In the genomic region with DNA sequence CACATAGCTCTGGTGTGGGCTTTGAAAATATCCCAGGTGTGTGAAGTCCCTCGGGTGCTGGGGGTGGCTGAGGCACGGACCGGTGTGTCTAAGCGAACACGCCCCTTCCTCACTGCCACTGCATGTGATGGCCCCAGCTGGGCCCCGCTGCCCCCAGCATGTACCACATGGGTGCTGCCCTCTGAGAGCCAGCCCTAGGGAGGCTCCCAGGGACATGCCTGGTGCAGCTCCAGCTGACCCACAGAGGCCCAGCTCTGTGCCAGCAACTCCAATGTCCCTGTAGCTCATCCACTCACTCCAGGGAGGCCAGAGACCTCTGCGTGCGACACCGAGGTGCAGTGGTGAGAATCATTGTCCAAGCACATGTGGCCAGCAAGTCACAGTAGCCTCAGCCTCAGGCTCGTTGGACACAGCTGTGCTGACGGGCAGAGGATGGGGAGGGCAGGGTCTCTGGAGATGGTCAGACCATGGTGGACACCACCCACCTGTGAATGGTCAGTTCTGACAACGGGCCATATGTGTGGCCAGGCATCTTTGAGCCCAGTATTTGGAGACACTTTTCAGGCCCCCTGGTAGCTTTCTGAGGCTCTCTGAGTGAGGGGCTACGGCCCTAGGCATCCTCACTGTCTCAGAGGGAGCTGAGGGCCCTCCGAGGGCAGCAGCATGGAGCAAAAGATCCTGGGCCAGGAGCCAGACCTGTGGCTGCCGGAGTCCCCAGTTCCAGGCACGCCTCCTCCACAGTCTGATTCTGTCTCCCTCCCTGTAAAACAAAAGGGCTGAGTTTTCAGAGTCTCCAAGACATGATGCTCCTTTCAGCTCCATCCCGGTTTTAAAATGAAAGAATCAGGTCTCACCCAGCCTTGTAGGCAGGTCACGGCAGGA, we compare ENCODE assay signal across 1 cellular context.
TF ChIP-seq lines count a peak whose summit lies in the region.

No MANE protein-coding gene starts in this region.

TF ChIP-seq in SK-N-SH, 30 proteins besides CTCF, POLR2A, EP300 and RAD21:
- no peak for TF ChIP-seq CHD2 (IDR thresholded peaks at IDR 0.05; ENCODE audit: low read length, partially characterized antibody)
- no peak for TF ChIP-seq RXRA (IDR thresholded peaks at IDR 0.05; ENCODE audit: borderline replicate concordance, low read depth)
- no peak for TF ChIP-seq GABPA (IDR thresholded peaks at IDR 0.05; ENCODE audit: low read depth)
- TF ChIP-seq, protein P1, sequence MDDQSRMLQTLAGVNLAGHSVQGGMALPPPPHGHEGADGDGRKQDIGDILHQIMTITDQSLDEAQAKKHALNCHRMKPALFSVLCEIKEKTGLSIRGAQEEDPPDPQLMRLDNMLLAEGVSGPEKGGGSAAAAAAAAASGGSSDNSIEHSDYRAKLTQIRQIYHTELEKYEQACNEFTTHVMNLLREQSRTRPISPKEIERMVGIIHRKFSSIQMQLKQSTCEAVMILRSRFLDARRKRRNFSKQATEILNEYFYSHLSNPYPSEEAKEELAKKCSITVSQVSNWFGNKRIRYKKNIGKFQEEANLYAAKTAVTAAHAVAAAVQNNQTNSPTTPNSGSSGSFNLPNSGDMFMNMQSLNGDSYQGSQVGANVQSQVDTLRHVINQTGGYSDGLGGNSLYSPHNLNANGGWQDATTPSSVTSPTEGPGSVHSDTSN (IDR thresholded peaks at IDR 0.05), result no peak
- no peak for TF ChIP-seq TCF12 (IDR thresholded peaks at IDR 0.05)
- TF ChIP-seq, protein P2, sequence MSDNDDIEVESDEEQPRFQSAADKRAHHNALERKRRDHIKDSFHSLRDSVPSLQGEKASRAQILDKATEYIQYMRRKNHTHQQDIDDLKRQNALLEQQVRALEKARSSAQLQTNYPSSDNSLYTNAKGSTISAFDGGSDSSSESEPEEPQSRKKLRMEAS (IDR thresholded peaks at IDR 0.05; ENCODE audit: low read depth), result no peak
- no peak for TF ChIP-seq TAF1 (IDR thresholded peaks at IDR 0.05; ENCODE audit: borderline replicate concordance, low read depth, low read length)
- TF ChIP-seq YY1 (IDR thresholded peaks at IDR 0.05; ENCODE audit: low read depth), result no peak
- TF ChIP-seq, protein P3, sequence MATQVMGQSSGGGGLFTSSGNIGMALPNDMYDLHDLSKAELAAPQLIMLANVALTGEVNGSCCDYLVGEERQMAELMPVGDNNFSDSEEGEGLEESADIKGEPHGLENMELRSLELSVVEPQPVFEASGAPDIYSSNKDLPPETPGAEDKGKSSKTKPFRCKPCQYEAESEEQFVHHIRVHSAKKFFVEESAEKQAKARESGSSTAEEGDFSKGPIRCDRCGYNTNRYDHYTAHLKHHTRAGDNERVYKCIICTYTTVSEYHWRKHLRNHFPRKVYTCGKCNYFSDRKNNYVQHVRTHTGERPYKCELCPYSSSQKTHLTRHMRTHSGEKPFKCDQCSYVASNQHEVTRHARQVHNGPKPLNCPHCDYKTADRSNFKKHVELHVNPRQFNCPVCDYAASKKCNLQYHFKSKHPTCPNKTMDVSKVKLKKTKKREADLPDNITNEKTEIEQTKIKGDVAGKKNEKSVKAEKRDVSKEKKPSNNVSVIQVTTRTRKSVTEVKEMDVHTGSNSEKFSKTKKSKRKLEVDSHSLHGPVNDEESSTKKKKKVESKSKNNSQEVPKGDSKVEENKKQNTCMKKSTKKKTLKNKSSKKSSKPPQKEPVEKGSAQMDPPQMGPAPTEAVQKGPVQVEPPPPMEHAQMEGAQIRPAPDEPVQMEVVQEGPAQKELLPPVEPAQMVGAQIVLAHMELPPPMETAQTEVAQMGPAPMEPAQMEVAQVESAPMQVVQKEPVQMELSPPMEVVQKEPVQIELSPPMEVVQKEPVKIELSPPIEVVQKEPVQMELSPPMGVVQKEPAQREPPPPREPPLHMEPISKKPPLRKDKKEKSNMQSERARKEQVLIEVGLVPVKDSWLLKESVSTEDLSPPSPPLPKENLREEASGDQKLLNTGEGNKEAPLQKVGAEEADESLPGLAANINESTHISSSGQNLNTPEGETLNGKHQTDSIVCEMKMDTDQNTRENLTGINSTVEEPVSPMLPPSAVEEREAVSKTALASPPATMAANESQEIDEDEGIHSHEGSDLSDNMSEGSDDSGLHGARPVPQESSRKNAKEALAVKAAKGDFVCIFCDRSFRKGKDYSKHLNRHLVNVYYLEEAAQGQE (IDR thresholded peaks at IDR 0.05; ENCODE audit: low read depth, low read length), result no peak
- TF ChIP-seq MEF2A (IDR thresholded peaks at IDR 0.05; ENCODE audit: borderline replicate concordance, low read depth), result no peak
TF ChIP-seq in SK-N-SH: peak in this region for 0.
